ENCODE assay signal across 29 cellular contexts in the genomic region with DNA sequence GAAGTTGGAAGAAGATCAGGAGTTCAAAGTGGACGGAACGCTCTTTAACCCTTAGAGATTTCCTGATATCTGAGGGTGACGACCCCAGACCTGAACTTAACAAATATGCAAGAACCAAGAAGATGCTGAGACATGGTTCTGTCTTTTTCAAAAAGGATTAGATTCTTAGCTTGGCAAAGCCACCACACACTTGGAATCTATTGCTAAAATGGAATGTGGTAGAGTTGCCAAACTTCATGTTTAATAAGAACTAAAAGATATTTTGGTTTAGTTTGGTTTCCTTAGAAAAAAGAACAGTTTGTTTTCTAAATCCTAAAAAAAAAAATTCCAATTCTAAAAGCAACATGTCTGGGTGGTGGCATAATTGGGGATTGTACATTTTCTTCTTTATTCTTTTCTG. TPM values are rescaled to one million over a fixed set of nuclear protein-coding genes. Genes with fewer than 3 reads are reported as not detected.
A peak's percentile ranks its signal among the peaks of the same experiment; 100 is the strongest.
DNase-seq lines count a peak whose midpoint lies in the region; ATAC-seq and TF ChIP-seq lines count a peak whose summit lies in the region.
"Had no signal": no experiment of that assay in that cellular context is flagged by ENCODE, and none has a peak within 500 bp of the region (broad histone marks: within the 10 kb centered on the region; RNA-seq: fewer than 3 reads in every experiment).

No MANE protein-coding gene starts in this region.

- no peak for TF ChIP-seq CTCF in fibroblast of the aortic adventitia (IDR thresholded peaks at IDR 0.05; ENCODE audit: insufficient read depth, low read length)
- no peak for TF ChIP-seq CTCF in suprapubic skin (IDR thresholded peaks at IDR 0.05)

- no peaks in the 10 kb centered on the region for H3K9me3 ChIP-seq in suprapubic skin
- H3K9me3 ChIP-seq: HAP-1, pancreas, SK-N-SH, thyroid gland had no signal

- no peaks in the 10 kb centered on the region for H3K36me3 ChIP-seq in suprapubic skin
- H3K36me3 ChIP-seq: BLaER1, HAP-1, pancreas, thyroid gland had no signal

- H3K27ac ChIP-seq in suprapubic skin: peak overlapping the region; percentile 59
- H3K27ac ChIP-seq: BLaER1, pancreas, PC-9 had no signal

- H3K4me3 ChIP-seq in fibroblast of the aortic adventitia (ENCODE audit: low read depth, low read length) (no peak overlapping the region), suprapubic skin (no peak overlapping the region)
- H3K4me3 ChIP-seq: BLaER1, HAP-1, pancreas, PC-9, thyroid gland had no signal

- H3K27me3 ChIP-seq in suprapubic skin: peaks cover 5% of the 10 kb centered on the region
- H3K27me3 ChIP-seq: BLaER1, pancreas, thyroid gland had no signal

- WGBS in suprapubic skin: 27% methylated on average over 3 of the region's 3 CpGs

- TF ChIP-seq POLR2A in suprapubic skin (IDR thresholded peaks at IDR 0.05): no peak

- DNase-seq in AG08395 (ENCODE audit: low spot score) (peak; percentile 30), astrocyte of the hippocampus (ENCODE audit: low read depth, low spot score) (peak; percentile 26), fibroblast of the aortic adventitia (ENCODE audit: low read depth) (peak; percentile 66), suprapubic skin (ENCODE audit: low spot score in 2 of 2) (no peak), D341Med (ENCODE audit: low spot score) (no peak), NCI-H1694 treated with DMSO at 0.1 percent for 48 hours (lab: John Stamatoyannopoulos, UW) (no peak)
- DNase-seq in activated CD4-positive, alpha-beta T cell treated with anti-CD3 and anti-CD28 coated beads for 1 hour: no peak
- DNase-seq: activated CD4-positive, CD25-positive, alpha-beta regulatory T cell; activated T-cell treated with anti-CD3 and anti-CD28 coated beads, Interleukin-2, amount 50 U/mL, for 72 hours; DMS153; immature natural killer cell; mesendoderm; MV-4-11; NCI-H1436; NCI-H2081 treated with DMSO at 0.1 percent for 48 hours; NCI-H226; NCI-H69; PC-9; retina; SK-N-SH; small intestine; stimulated activated naive CD4-positive, alpha-beta T cell treated with Interleukin-2 at 50 U/mL for 16 hours; thyroid gland had no signal

- no peak for ATAC-seq in GM19023 (IDR thresholded peaks at IDR 0.05; ENCODE audit: unreplicated experiment)
- ATAC-seq: activated T-cell treated with anti-CD3 and anti-CD28 coated beads, Interleukin-2, amount 50 U/mL, for 72 hours; left lobe of liver; pancreas; Right ventricle myocardium inferior had no signal

- H3K4me1 ChIP-seq in suprapubic skin: peaks cover 9% of the 10 kb centered on the region
- H3K4me1 ChIP-seq: BLaER1, HAP-1, pancreas, thyroid gland had no signal

- no peak for TF ChIP-seq EP300 in suprapubic skin (IDR thresholded peaks at IDR 0.05)

RNA-seq across cellular contexts. Expression of gene UNC13A, which starts 29.5 kb away (rescaled TPM):
- total RNA-seq in fibroblast of the aortic adventitia (ENCODE audit: low replicate concordance) (0.27 and 0.49 TPM in 2 replicates), suprapubic skin (under 1 TPM in 1 of 4 donors, not detected in 3; 0.16 TPM)

Comparison
In these comparisons a context has a peak if more than half of its experiments do, and no peak if none do; other contexts are left out.
1. DNase-seq: peak in AG08395 (single experiment), astrocyte of the hippocampus (single experiment) and fibroblast of the aortic adventitia (single experiment); none in suprapubic skin (0 of 2), D341Med (single experiment), activated CD4-positive, alpha-beta T cell treated with anti-CD3 and anti-CD28 coated beads for 1 hour (single experiment) and NCI-H1694 treated with DMSO at 0.1 percent for 48 hours (single experiment).